Comparison of ENCODE assay signal across 32 cellular contexts in genomic region chr7:109611656-109612055, GRCh38.
"Had no signal": no experiment of that assay in that cellular context is flagged by ENCODE, and none has a peak within 500 bp of the region (broad histone marks: within the 10 kb centered on the region; RNA-seq: fewer than 3 reads in every experiment).

No MANE protein-coding gene starts in this region.

- H3K4me1 ChIP-seq: lower lobe of right lung, stomach, thyroid gland, upper lobe of left lung, vagina had no signal

- DNase-seq: activated CD4-positive, alpha-beta T cell treated with anti-CD3 and anti-CD28 coated beads for 48 hours; activated CD4-positive, alpha-beta T cell treated with anti-CD3 and anti-CD28 coated beads, Interleukin-2, amount 50 U/mL, for 48 hours; activated CD8-positive, alpha-beta memory T cell treated with anti-CD3 and anti-CD28 coated beads for 24 hours; activated effector memory CD4-positive, alpha-beta T cell treated with anti-CD3 and anti-CD28 coated beads, Interleukin-2, amount 50 U/mL, for 16 hours; activated naive CD4-positive, alpha-beta T cell treated with anti-CD3 and anti-CD28 coated beads for 36 hours; activated naive CD8-positive, alpha-beta T cell treated with anti-CD3 and anti-CD28 coated beads, Interleukin-2, amount 10 ng/mL, durations not matched to agents 7 days and 5 days; brain microvascular endothelial cell; endodermal cell; foreskin fibroblast; head of caudate nucleus; hypothalamus; immature natural killer cell; kidney glomerular epithelial cell; lower lobe of right lung; mesenchymal stem cell; mucosa of descending colon; right cardiac atrium; stimulated activated CD4-positive, alpha-beta T cell treated with anti-CD3 and anti-CD28 coated beads, Interleukin-15, amount 100 ng/mL, for 24 hours; stimulated activated CD4-positive, alpha-beta T cell treated with anti-CD3 and anti-CD28 coated beads, Interleukin-2, amount 100 ng/mL, for 24 hours; stimulated activated naive B cell treated with anti-CD40 and anti-IgM and Interleukin-4, amounts not matched to agents 10 μg/mL and 1 μg/mL and 100 μg/mL, for 72 hours; stomach; T1000; thyroid gland; upper lobe of left lung; WERI-Rb-1 had no signal

- H3K36me3 Mint-ChIP-seq: activated naive CD8-positive, alpha-beta T cell treated with anti-CD3 and anti-CD28 coated beads, Interleukin-2, amount 10 ng/mL, durations not matched to agents 7 days and 5 days; immature natural killer cell; natural killer cell treated with Interleukin-12 subunit alpha and Interleukin-12 subunit beta and Interleukin-15 and Interleukin-18, amount 100 ng/mL, for 72 hours; stimulated activated naive B cell treated with anti-CD40 and anti-IgM and Interleukin-4, amounts not matched to agents 10 μg/mL and 1 μg/mL and 100 μg/mL, for 72 hours had no signal

- H3K27me3 Mint-ChIP-seq: activated naive CD8-positive, alpha-beta T cell treated with anti-CD3 and anti-CD28 coated beads, Interleukin-2, amount 10 ng/mL, durations not matched to agents 7 days and 5 days; dendritic cell treated with granulocyte-macrophage colony-stimulating factor and Interleukin-4, amounts not matched to agents 40 ng/mL and 50 ng/mL, for 4 days; natural killer cell treated with Interleukin-12 subunit alpha and Interleukin-12 subunit beta and Interleukin-15 and Interleukin-18, amount 100 ng/mL, for 72 hours; stimulated activated naive B cell treated with anti-CD40 and anti-IgM and Interleukin-4, amounts not matched to agents 10 μg/mL and 1 μg/mL and 100 μg/mL, for 72 hours had no signal

- H3K4me3 ChIP-seq: lower lobe of right lung, mucosa of descending colon, stomach, thyroid gland, upper lobe of left lung, vagina had no signal

- H3K9me3 Mint-ChIP-seq: activated naive CD8-positive, alpha-beta T cell treated with anti-CD3 and anti-CD28 coated beads, Interleukin-2, amount 10 ng/mL, durations not matched to agents 7 days and 5 days had no signal

- H3K36me3 ChIP-seq: brain microvascular endothelial cell, lower lobe of right lung, stomach, thyroid gland, upper lobe of left lung, vagina, WERI-Rb-1 had no signal

- H3K27me3 ChIP-seq: brain microvascular endothelial cell, stomach, thyroid gland, upper lobe of left lung, vagina had no signal

- ATAC-seq: activated CD4-positive, CD25-positive, alpha-beta regulatory T cell treated with anti-CD3 and anti-CD28 coated beads, Interleukin-2, amount 50 U/mL, for 24 hours; esophagus mucosa; left lobe of liver; lower lobe of right lung; mucosa of descending colon; natural killer cell treated with Interleukin-12 subunit alpha and Interleukin-12 subunit beta and Interleukin-15 and Interleukin-18, amount 100 ng/mL, for 72 hours; right cardiac atrium; stimulated activated naive B cell treated with anti-CD40 and anti-IgM and Interleukin-4, amounts not matched to agents 10 μg/mL and 1 μg/mL and 100 μg/mL, for 72 hours had no signal

- H3K9me3 ChIP-seq: lower lobe of right lung, stomach, thyroid gland, upper lobe of left lung, vagina had no signal

- H3K27ac Mint-ChIP-seq: activated naive CD4-positive, alpha-beta T cell treated with anti-CD3 and anti-CD28 coated beads for 36 hours; activated naive CD8-positive, alpha-beta T cell treated with anti-CD3 and anti-CD28 coated beads, Interleukin-2, amount 10 ng/mL, durations not matched to agents 7 days and 5 days; dendritic cell treated with granulocyte-macrophage colony-stimulating factor and Interleukin-4, amounts not matched to agents 40 ng/mL and 50 ng/mL, for 4 days; endodermal cell; immature natural killer cell; natural killer cell treated with Interleukin-12 subunit alpha and Interleukin-12 subunit beta and Interleukin-15 and Interleukin-18, amount 100 ng/mL, for 72 hours; stimulated activated naive B cell treated with anti-CD40 and anti-IgM and Interleukin-4, amounts not matched to agents 10 μg/mL and 1 μg/mL and 100 μg/mL, for 72 hours had no signal

- H3K27ac ChIP-seq: brain microvascular endothelial cell, lower lobe of right lung, stomach, thyroid gland, upper lobe of left lung, vagina, WERI-Rb-1 had no signal

- FAIRE-seq: astrocyte had no signal

- H3K4me3 Mint-ChIP-seq: activated naive CD4-positive, alpha-beta T cell treated with anti-CD3 and anti-CD28 coated beads for 36 hours; activated naive CD8-positive, alpha-beta T cell treated with anti-CD3 and anti-CD28 coated beads, Interleukin-2, amount 10 ng/mL, durations not matched to agents 7 days and 5 days; dendritic cell treated with granulocyte-macrophage colony-stimulating factor and Interleukin-4, amounts not matched to agents 40 ng/mL and 50 ng/mL, for 4 days; endodermal cell; immature natural killer cell; natural killer cell treated with Interleukin-12 subunit alpha and Interleukin-12 subunit beta and Interleukin-15 and Interleukin-18, amount 100 ng/mL, for 72 hours; stimulated activated naive B cell treated with anti-CD40 and anti-IgM and Interleukin-4, amounts not matched to agents 10 μg/mL and 1 μg/mL and 100 μg/mL, for 72 hours had no signal

- H3K4me1 Mint-ChIP-seq: activated naive CD8-positive, alpha-beta T cell treated with anti-CD3 and anti-CD28 coated beads, Interleukin-2, amount 10 ng/mL, durations not matched to agents 7 days and 5 days; immature natural killer cell; stimulated activated naive B cell treated with anti-CD40 and anti-IgM and Interleukin-4, amounts not matched to agents 10 μg/mL and 1 μg/mL and 100 μg/mL, for 72 hours had no signal
